Comparison of ENCODE assay signal across 18 cellular contexts in genomic region chr21:31846690-31847089, GRCh38. TPM values are rescaled to one million over a fixed set of nuclear protein-coding genes. Genes with fewer than 3 reads are reported as not detected.
DNase-seq lines count a peak whose midpoint lies in the region; ATAC-seq and TF ChIP-seq lines count a peak whose summit lies in the region.
"Had no signal": no experiment of that assay in that cellular context is flagged by ENCODE, and none has a peak within 500 bp of the region (broad histone marks: within the 10 kb centered on the region; RNA-seq: fewer than 3 reads in every experiment).

No MANE protein-coding gene starts in this region.

- ATAC-seq in Right ventricle myocardium superior (ENCODE audit: poor library complexity) (peak; percentile 53), heart left ventricle (no peak), HG02870 (IDR thresholded peaks at IDR 0.05; ENCODE audit: unreplicated experiment) (no peak), HG03196 (IDR thresholded peaks at IDR 0.05; ENCODE audit: unreplicated experiment) (no peak)
- ATAC-seq: GM12878 had no signal

- peak overlapping the region; percentile 16 for H3K4me2 ChIP-seq in smooth muscle cell

- TF ChIP-seq CTCF in heart left ventricle (IDR thresholded peaks at IDR 0.05) (no peak), LNCaP clone FGC (IDR thresholded peaks at IDR 0.05; ENCODE audit: control insufficient read depth, extremely low read depth, insufficient read depth) (no peak), esophagus muscularis mucosa (IDR thresholded peaks at IDR 0.05) (no peak), smooth muscle cell (IDR thresholded peaks at IDR 0.05; ENCODE audit: borderline replicate concordance, insufficient read depth, poor library complexity, severe bottlenecking) (no peak)

- no peaks in the 10 kb centered on the region for H3K9me3 ChIP-seq in heart left ventricle
- H3K9me3 ChIP-seq in esophagus muscularis mucosa = no peaks in the 10 kb centered on the region
- no peaks in the 10 kb centered on the region for H3K9me3 ChIP-seq in smooth muscle cell (replicated peaks; ENCODE audit: low read depth)
- H3K9me3 ChIP-seq: BLaER1 treated with 17β-estradiol and CSF1 and Interleukin-3, amounts not matched to agents 10 nM and 100 nM had no signal

- peaks cover 0 to 6% (median 0%) of the 10 kb centered on the region in 9 donors for H3K27me3 ChIP-seq in heart left ventricle
- H3K27me3 ChIP-seq in esophagus muscularis mucosa = peaks cover 0 to 15% (median 0%) of the 10 kb centered on the region in 4 donors
- H3K27me3 ChIP-seq in smooth muscle cell (ENCODE audit: low read depth) = no peaks in the 10 kb centered on the region
- H3K27me3 ChIP-seq: BLaER1 treated with 17β-estradiol and CSF1 and Interleukin-3, amounts not matched to agents 10 nM and 100 nM had no signal

- no peaks in the 10 kb centered on the region for H3K79me2 ChIP-seq in smooth muscle cell (ENCODE audit: low read depth)

- DNase-seq in Right ventricle myocardium superior (no peak), heart left ventricle (no peak), LNCaP clone FGC (ENCODE audit: low read depth) (peak; percentile 6), esophagus muscularis mucosa (ENCODE audit: extremely low spot score) (peak; percentile 24), smooth muscle cell (lab: John Stamatoyannopoulos, UW; ENCODE audit: unreplicated experiment) (no peak)
- DNase-seq: CD4-positive, CD25-positive, alpha-beta regulatory T cell; CD8-positive, alpha-beta memory T cell; COR-L47; DMS 273 treated with DMSO at 0.1 percent for 48 hours; DND-41; EL; H9 had no signal

- TF ChIP-seq POLR2A in heart left ventricle (IDR thresholded peaks at IDR 0.05) = no peak
- no peak for TF ChIP-seq POLR2A in esophagus muscularis mucosa (IDR thresholded peaks at IDR 0.05; ENCODE audit: low read depth)

- no peak for TF ChIP-seq EP300 in esophagus muscularis mucosa (IDR thresholded peaks at IDR 0.05)

- H3K36me3 ChIP-seq in heart left ventricle (no peaks in the 10 kb centered on the region), esophagus muscularis mucosa (no peaks in the 10 kb centered on the region), smooth muscle cell (ENCODE audit: low read depth) (no peaks in the 10 kb centered on the region)
- H3K36me3 ChIP-seq: BLaER1 treated with 17β-estradiol and CSF1 and Interleukin-3, amounts not matched to agents 10 nM and 100 nM had no signal

- H3K27ac ChIP-seq in heart left ventricle (no peak overlapping the region), esophagus muscularis mucosa (replicated peaks in 1 of 4) (no peak overlapping the region), smooth muscle cell (ENCODE audit: low read depth) (peak overlapping the region; percentile 47)
- H3K27ac ChIP-seq: BLaER1 treated with 17β-estradiol and CSF1 and Interleukin-3, amounts not matched to agents 10 nM and 100 nM; HL-60 had no signal

- intact Hi-C loops in Right ventricle myocardium superior (cut with DNase I) (no loop called here), heart left ventricle (cut with DNase I) (no loop called here), esophagus muscularis mucosa (cut with DNase I) (no loop called here)

- H3K4me1 ChIP-seq in heart left ventricle (peaks cover 0 to 26% (median 0%) of the 10 kb centered on the region in 12 donors), esophagus muscularis mucosa (peaks cover 0 to 14% (median 8%) of the 10 kb centered on the region in 4 donors), smooth muscle cell (ENCODE audit: low read depth) (no peaks in the 10 kb centered on the region)

- H4K20me1 ChIP-seq in smooth muscle cell (ENCODE audit: low read depth) = no peaks in the 10 kb centered on the region
- H4K20me1 ChIP-seq: BLaER1 treated with 17β-estradiol and CSF1 and Interleukin-3, amounts not matched to agents 10 nM and 100 nM had no signal

- H2AFZ ChIP-seq in smooth muscle cell (ENCODE audit: low read depth) = no peak overlapping the region

- no peak overlapping the region for H3K4me3 ChIP-seq in heart left ventricle
- no peak overlapping the region for H3K4me3 ChIP-seq in LNCaP clone FGC (ENCODE audit: low read depth, low read length)
- H3K4me3 ChIP-seq in esophagus muscularis mucosa = no peak overlapping the region
- H3K4me3 ChIP-seq in smooth muscle cell = no peak overlapping the region
- H3K4me3 ChIP-seq: BLaER1 treated with 17β-estradiol and CSF1 and Interleukin-3, amounts not matched to agents 10 nM and 100 nM; GM12878 had no signal

- WGBS in heart left ventricle, 4 donors = 68 to 87% (median 77%) methylated on average over 1 of the region's 1 CpG
- WGBS in esophagus muscularis mucosa = 92% methylated on average over 1 of the region's 1 CpG
- WGBS in smooth muscle cell (ENCODE audit: low lambda C conversion rate) = 90% methylated on average over 1 of the region's 1 CpG

- peaks cover 16% of the 10 kb centered on the region for H3F3A ChIP-seq in smooth muscle cell (ENCODE audit: low read depth)

- H3K9ac ChIP-seq in smooth muscle cell (ENCODE audit: low read depth) = no peak overlapping the region
- H3K9ac ChIP-seq: BLaER1 treated with 17β-estradiol and CSF1 and Interleukin-3, amounts not matched to agents 10 nM and 100 nM had no signal

RNA-seq across cellular contexts. Expression of gene HUNK, which starts 26.1 kb away (rescaled TPM):
- 0.19 TPM for total RNA-seq in Right ventricle myocardium superior
- 1 to 10 TPM in 2 of 9 donors, under 1 TPM in 7; 0.02 to 1.4 (median 0.22) TPM for total RNA-seq in heart left ventricle
- polyA plus RNA-seq in heart left ventricle = under 1 TPM; 0.04 to 0.30 TPM
- total RNA-seq in esophagus muscularis mucosa = 1 to 10 TPM in 2 of 4 donors, under 1 TPM in 2; 0.42 to 3.2 (median 1.0) TPM
- total RNA-seq in smooth muscle cell = 5.5 and 8.6 TPM in 2 replicates
- polyA plus RNA-seq in smooth muscle cell = 7.0 and 11.6 TPM in 2 replicates
- total RNA-seq: CD4-positive, CD25-positive, alpha-beta regulatory T cell; HT1080 had no signal
- polyA plus RNA-seq: CD4-positive, CD25-positive, alpha-beta regulatory T cell had no signal

Comparison
In these comparisons a context has a peak if more than half of its experiments do, and no peak if none do; other contexts are left out.
1. DNase-seq: peak in LNCaP clone FGC (single experiment) and esophagus muscularis mucosa (single experiment); none in Right ventricle myocardium superior (single experiment), heart left ventricle (0 of 5) and smooth muscle cell (single experiment).